In the genomic region with DNA sequence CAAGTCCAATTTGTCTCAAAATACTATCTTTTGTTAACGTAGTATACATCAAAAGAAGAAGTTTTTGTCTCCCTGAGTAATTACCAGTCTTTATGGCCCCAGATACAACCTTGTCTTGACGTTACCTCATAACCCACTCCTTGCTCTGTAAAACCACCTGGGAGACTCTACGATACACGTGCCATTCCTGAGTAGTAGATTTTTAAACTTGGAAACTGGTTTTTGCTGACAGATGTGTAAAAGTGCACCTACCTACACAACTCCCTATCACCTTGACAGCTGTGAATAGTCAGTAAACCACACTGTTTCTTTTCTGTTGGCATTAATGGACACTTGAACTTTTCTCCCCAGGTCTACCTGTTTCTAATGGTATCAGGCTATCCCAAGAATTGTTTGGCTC, we compare ENCODE assay signal across 7 cellular contexts.
"Had no signal": no experiment of that assay in that cellular context is flagged by ENCODE, and none has a peak within 500 bp of the region (broad histone marks: within the 10 kb centered on the region; RNA-seq: fewer than 3 reads in every experiment).

No MANE protein-coding gene starts in this region.

- ATAC-seq: GM23338 had no signal

- H3K27ac ChIP-seq: HL-60 had no signal

- DNase-seq: H9, HCEC 1CT, KG1 had no signal

- H3K4me2 ChIP-seq: GM23338 had no signal

- H3K4me3 ChIP-seq: GM23338 had no signal

- FAIRE-seq: H1, H54 had no signal

- H2AFZ ChIP-seq: GM23338 had no signal
